In genomic region chr6:43159599-43159998, GRCh38 we compare ENCODE assay signal across 16 cellular contexts. TPM values are rescaled to one million over a fixed set of nuclear protein-coding genes. Genes with fewer than 3 reads are reported as not detected.
DNase-seq lines count a peak whose midpoint lies in the region; ATAC-seq and TF ChIP-seq lines count a peak whose summit lies in the region.
"Had no signal": no experiment of that assay in that cellular context is flagged by ENCODE, and none has a peak within 500 bp of the region (broad histone marks: within the 10 kb centered on the region; RNA-seq: fewer than 3 reads in every experiment).

No MANE protein-coding gene starts in this region.

- H3K27me3 ChIP-seq in SK-N-SH (ENCODE audit: insufficient read depth) (no peaks in the 10 kb centered on the region), tibial nerve (no peaks in the 10 kb centered on the region)
- H3K27me3 ChIP-seq: BLaER1 treated with 17β-estradiol and CSF1 and Interleukin-3, amounts not matched to agents 10 nM and 100 nM had no signal

- ATAC-seq in SK-N-SH treated with all-trans-retinoic acid at 6 μM for 48 hours (no peak), omental fat pad (ENCODE audit: low FRiP score) (peak; percentile 44)

- H3K9me3 ChIP-seq in SK-N-SH (no peaks in the 10 kb centered on the region), tibial nerve (no peaks in the 10 kb centered on the region)
- H3K9me3 ChIP-seq: BLaER1 treated with 17β-estradiol and CSF1 and Interleukin-3, amounts not matched to agents 10 nM and 100 nM had no signal

- POLR2A ChIA-PET in SK-N-SH (lab: Yijun Ruan, JAX): no interaction called here

- H3K9me2 ChIP-seq in SK-N-SH: no peaks in the 10 kb centered on the region

- intact Hi-C loops in cardiac septum (cut with DNase I): no loop called here

- peaks cover 13 to 17% of the 10 kb centered on the region in 2 experiments for H3K36me3 ChIP-seq in SK-N-SH (replicated peaks in 1 of 2; ENCODE audit: control insufficient read depth in 1 of 2, insufficient read depth in 2 of 2, low read length in 1 of 2)
- no peaks in the 10 kb centered on the region for H3K36me3 ChIP-seq in tibial nerve

- peaks cover 0 to 2% of the 10 kb centered on the region in 2 experiments; a peak in 1 of 4 replicates for H3K4me1 ChIP-seq in SK-N-SH (ENCODE audit: control insufficient read depth in 1 of 2, insufficient read depth in 2 of 2, low read depth in 1 of 2, low read length in 1 of 2)
- no peaks in the 10 kb centered on the region for H3K4me1 ChIP-seq in tibial nerve

- no peak overlapping the region for H2AFZ ChIP-seq in SK-N-SH (ENCODE audit: low read depth)
- H2AFZ ChIP-seq: GM23248 had no signal

- peak; percentile 42 for DNase-seq in SK-N-SH
- peak; percentile 9 for DNase-seq in epidermal melanocyte (ENCODE audit: insufficient read length, low spot score)
- DNase-seq in omental fat pad (ENCODE audit: low spot score): no peak
- no peak for DNase-seq in cardiac septum (ENCODE audit: low spot score)
- DNase-seq in middle frontal gyrus (ENCODE audit: extremely low spot score, low spot score): no peak
- DNase-seq in tibial nerve (ENCODE audit: low spot score in 2 of 2): no peak
- DNase-seq: 8988T; AML-193; Calu3; CD4-positive, CD25-positive, alpha-beta regulatory T cell; DMS153; DMS79 treated with DMSO at 0.1 percent for 48 hours; EL; GM23248 had no signal

- no peak overlapping the region for H3K4me2 ChIP-seq in SK-N-SH

- TF ChIP-seq POLR2A in tibial nerve (IDR thresholded peaks at IDR 0.05): no peak

- H3K4me3 ChIP-seq in SK-N-SH (ENCODE audit: low read depth in 2 of 2, low read length in 1 of 2) (no peak overlapping the region), tibial nerve (no peak overlapping the region)
- H3K4me3 ChIP-seq: BLaER1 treated with 17β-estradiol and CSF1 and Interleukin-3, amounts not matched to agents 10 nM and 100 nM; GM23248 had no signal

- TF ChIP-seq RAD21 in SK-N-SH (IDR thresholded peaks at IDR 0.05; ENCODE audit: low read length): no peak

- TF ChIP-seq CTCF in SK-N-SH (IDR thresholded peaks at IDR 0.05) (no peak), omental fat pad (IDR thresholded peaks at IDR 0.05) (no peak), tibial nerve (IDR thresholded peaks at IDR 0.05) (no peak)

- no peaks in the 10 kb centered on the region for H3K79me2 ChIP-seq in SK-N-SH (ENCODE audit: insufficient read depth)

- H3K27ac ChIP-seq in SK-N-SH (ENCODE audit: low read depth in 2 of 2, low read length in 1 of 2): peak overlapping the region in 1 of 2 experiments; percentile 13; a peak in 1 of 4 replicates
- no peak overlapping the region for H3K27ac ChIP-seq in tibial nerve
- H3K27ac ChIP-seq: BLaER1 treated with 17β-estradiol and CSF1 and Interleukin-3, amounts not matched to agents 10 nM and 100 nM; GM23248 had no signal

- no peak for TF ChIP-seq EP300 in SK-N-SH (IDR thresholded peaks at IDR 0.05; ENCODE audit: borderline replicate concordance in 1 of 2, low read depth in 1 of 2, low read length in 1 of 2)
- TF ChIP-seq EP300 in tibial nerve (IDR thresholded peaks at IDR 0.05): no peak

- peaks cover 7% of the 10 kb centered on the region for H3F3A ChIP-seq in SK-N-SH (replicated peaks; ENCODE audit: insufficient read depth)

- CTCF ChIA-PET in SK-N-SH (lab: Yijun Ruan, JAX): interaction anchor here (1.0 to 3.0 kb wide), 3 partner anchors 11 to 34 kb away, joined by 3 to 21 read pairs (median 4); no protein-coding TSS in a partner anchor

- no peak overlapping the region for H3K9ac ChIP-seq in SK-N-SH
- H3K9ac ChIP-seq: BLaER1 treated with 17β-estradiol and CSF1 and Interleukin-3, amounts not matched to agents 10 nM and 100 nM; GM23248 had no signal

- 90% methylated on average over 8 of the region's 11 CpGs for WGBS in SK-N-SH (ENCODE audit: low lambda C conversion rate)
- WGBS in tibial nerve, 2 donors: 86 to 93% methylated on average over 11 of the region's 11 CpGs

- no peaks in the 10 kb centered on the region for H4K20me1 ChIP-seq in SK-N-SH (ENCODE audit: insufficient read depth)
- H4K20me1 ChIP-seq: BLaER1 treated with 17β-estradiol and CSF1 and Interleukin-3, amounts not matched to agents 10 nM and 100 nM had no signal

TF ChIP-seq in SK-N-SH, 30 proteins besides CTCF, POLR2A, EP300 and RAD21:
- TF ChIP-seq MXI1 (IDR thresholded peaks at IDR 0.05; ENCODE audit: low read depth, low read length): no peak
- no peak for TF ChIP-seq RCOR1 (IDR thresholded peaks at IDR 0.05; ENCODE audit: low read length)
- TF ChIP-seq TCF12 (IDR thresholded peaks at IDR 0.05): no peak
- no peak for TF ChIP-seq SIN3A (IDR thresholded peaks at IDR 0.05; ENCODE audit: borderline replicate concordance, low read depth, low read length)

TF ChIP-seq in SK-N-SH treated with all-trans-retinoic acid at 6 μM for 48 hours, 23 proteins besides CTCF, POLR2A, EP300 and RAD21:
- no peak for TF ChIP-seq TCF4 (CRISPR knock-in tag; IDR thresholded peaks at IDR 0.05; ENCODE audit: borderline replicate concordance)
- TF ChIP-seq, protein P1, sequence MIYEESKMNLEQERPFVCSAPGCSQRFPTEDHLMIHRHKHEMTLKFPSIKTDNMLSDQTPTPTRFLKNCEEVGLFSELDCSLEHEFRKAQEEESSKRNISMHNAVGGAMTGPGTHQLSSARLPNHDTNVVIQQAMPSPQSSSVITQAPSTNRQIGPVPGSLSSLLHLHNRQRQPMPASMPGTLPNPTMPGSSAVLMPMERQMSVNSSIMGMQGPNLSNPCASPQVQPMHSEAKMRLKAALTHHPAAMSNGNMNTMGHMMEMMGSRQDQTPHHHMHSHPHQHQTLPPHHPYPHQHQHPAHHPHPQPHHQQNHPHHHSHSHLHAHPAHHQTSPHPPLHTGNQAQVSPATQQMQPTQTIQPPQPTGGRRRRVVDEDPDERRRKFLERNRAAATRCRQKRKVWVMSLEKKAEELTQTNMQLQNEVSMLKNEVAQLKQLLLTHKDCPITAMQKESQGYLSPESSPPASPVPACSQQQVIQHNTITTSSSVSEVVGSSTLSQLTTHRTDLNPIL (CRISPR knock-in tag; IDR thresholded peaks at IDR 0.05; ENCODE audit: low read depth): no peak

RNA-seq across cellular contexts. Expression of gene SRF, which starts 11.5 kb away (rescaled TPM):
- polyA plus RNA-seq in SK-N-SH (2012; rRNA removed): 31.7 and 33.8 TPM in 2 replicates
- 19.6 and 25.8 TPM in 2 replicates for polyA plus RNA-seq in SK-N-SH (2012; cell fraction: cytosol; rRNA removed)
- 31.2 and 32.7 TPM in 2 replicates for polyA plus RNA-seq in SK-N-SH (2012; cell fraction: nucleus; rRNA removed)
- total RNA-seq in omental fat pad (10 to 100 TPM; 21.5 to 37.8 (median 24.4) TPM), cardiac septum (81.2 TPM), tibial nerve (10 to 100 TPM; 28.4 to 49.8 (median 35.3) TPM)

RNA-seq across cellular contexts. Expression of gene CUL9, which starts 22.4 kb away (rescaled TPM):
- 36.8 and 37.7 TPM in 2 replicates for polyA plus RNA-seq in SK-N-SH (2012; rRNA removed)
- polyA plus RNA-seq in SK-N-SH (2012; cell fraction: cytosol; rRNA removed): 13.6 and 15.6 TPM in 2 replicates
- 241 and 294 TPM in 2 replicates for polyA plus RNA-seq in SK-N-SH (2012; cell fraction: nucleus; rRNA removed)
- total RNA-seq in omental fat pad (10 to 100 TPM; 24.6 to 41.6 (median 28.7) TPM), cardiac septum (15.6 TPM), tibial nerve (10 to 100 TPM; 47.9 to 76.2 (median 49.3) TPM)

Comparison
In these comparisons a context has a peak if more than half of its experiments do, and no peak if none do; other contexts are left out.
1. DNase-seq: peak in SK-N-SH (single experiment) and epidermal melanocyte (single experiment); none in omental fat pad (single experiment), cardiac septum (single experiment), middle frontal gyrus (single experiment) and tibial nerve (0 of 2).